ENCODE assay signal across 14 cellular contexts in genomic region chr10:85542149-85542548, GRCh38.
DNase-seq lines count a peak whose midpoint lies in the region; ATAC-seq and TF ChIP-seq lines count a peak whose summit lies in the region.
"Had no signal": no experiment of that assay in that cellular context is flagged by ENCODE, and none has a peak within 500 bp of the region (broad histone marks: within the 10 kb centered on the region; RNA-seq: fewer than 3 reads in every experiment).

No MANE protein-coding gene starts in this region.

- H3K27me3 ChIP-seq in WERI-Rb-1 (ENCODE audit: insufficient read depth, low read depth, severe bottlenecking) = no peaks in the 10 kb centered on the region
- peaks cover 0 to 5% of the 10 kb centered on the region in 2 experiments for H3K27me3 ChIP-seq in mesenchymal stem cell (ENCODE audit: control insufficient read depth in 1 of 2, insufficient read depth in 1 of 2, low read length in 2 of 2)
- H3K27me3 ChIP-seq in trophoblast cell (ENCODE audit: insufficient read depth, low read length) = no peaks in the 10 kb centered on the region
- no peaks in the 10 kb centered on the region for H3K27me3 ChIP-seq in H7 (ENCODE audit: control insufficient read depth, insufficient read depth, low read length)
- H3K27me3 ChIP-seq: BE2C had no signal

- H3K36me3 ChIP-seq in WERI-Rb-1 (no peaks in the 10 kb centered on the region), mesenchymal stem cell (ENCODE audit: control insufficient read depth in 1 of 2, insufficient read depth in 2 of 2, low read depth in 1 of 2, low read length in 2 of 2) (no peaks in the 10 kb centered on the region), trophoblast cell (ENCODE audit: control insufficient read depth in 1 of 2, insufficient read depth in 2 of 2, low read length in 2 of 2) (no peaks in the 10 kb centered on the region), H7 (replicated peaks; ENCODE audit: control insufficient read depth, insufficient read depth, low read length) (no peaks in the 10 kb centered on the region)
- H3K36me3 ChIP-seq: BE2C, HAP-1 had no signal

- no peaks in the 10 kb centered on the region for H3K79me2 ChIP-seq in trophoblast cell (ENCODE audit: control insufficient read depth, insufficient read depth, low read length, poor library complexity)

- H2AK5ac ChIP-seq in mesenchymal stem cell (ENCODE audit: low read length, severe bottlenecking) (no peak overlapping the region), trophoblast cell (ENCODE audit: low read length) (no peak overlapping the region)

- H3K18ac ChIP-seq in mesenchymal stem cell (ENCODE audit: low read depth in 1 of 2, low read length in 2 of 2) (peak overlapping the region; percentile 16 to 77), trophoblast cell (ENCODE audit: low read length) (no peak overlapping the region)

- H3K4me3 ChIP-seq in WERI-Rb-1 (ENCODE audit: low read depth, low read length) (no peak overlapping the region), mesenchymal stem cell (ENCODE audit: insufficient read depth in 1 of 2, low read depth in 1 of 2, low read length in 2 of 2) (no peak overlapping the region), trophoblast cell (ENCODE audit: low read depth, low read length) (no peak overlapping the region), H7 (ENCODE audit: insufficient read depth, low read depth, low read length) (no peak overlapping the region)
- H3K4me3 ChIP-seq: A549, GM23338, HAP-1 had no signal

- H3K23ac ChIP-seq in mesenchymal stem cell (ENCODE audit: low read length in 2 of 2) = no peak overlapping the region
- H3K23ac ChIP-seq in trophoblast cell (ENCODE audit: low read length) = no peak overlapping the region

- no peaks in the 10 kb centered on the region for H3K4me1 ChIP-seq in mesenchymal stem cell (ENCODE audit: control insufficient read depth, insufficient read depth, low read depth, low read length)
- H3K4me1 ChIP-seq in trophoblast cell (ENCODE audit: control insufficient read depth in 1 of 2, insufficient read depth in 2 of 2, low read length in 2 of 2) = peaks cover 4 to 12% of the 10 kb centered on the region in 2 experiments
- H3K4me1 ChIP-seq: A549, BE2C, HAP-1 had no signal

- no peak overlapping the region for H3K27ac ChIP-seq in WERI-Rb-1
- H3K27ac ChIP-seq in mesenchymal stem cell (ENCODE audit: low read length, poor library complexity, severe bottlenecking) = no peak overlapping the region
- H3K27ac ChIP-seq in trophoblast cell (ENCODE audit: low read depth, low read length) = no peak overlapping the region
- H3K27ac ChIP-seq: A549, C4-2B had no signal

- no peaks in the 10 kb centered on the region for H3K79me1 ChIP-seq in mesenchymal stem cell (replicated peaks; ENCODE audit: low read length, poor library complexity, severe bottlenecking)
- peaks cover 3% of the 10 kb centered on the region for H3K79me1 ChIP-seq in trophoblast cell (ENCODE audit: low read length)

- H4K91ac ChIP-seq in mesenchymal stem cell (ENCODE audit: low read length) (no peak overlapping the region), trophoblast cell (ENCODE audit: low read depth, low read length) (no peak overlapping the region)

- TF ChIP-seq CTCF in WERI-Rb-1 (IDR thresholded peaks at IDR 0.05; ENCODE audit: low read depth, low read length) = no peak

- H3K9me3 ChIP-seq in WERI-Rb-1 (ENCODE audit: severe bottlenecking) = no peaks in the 10 kb centered on the region
- peaks cover under 1% of the 10 kb centered on the region for H3K9me3 ChIP-seq in mesenchymal stem cell (ENCODE audit: control insufficient read depth, low read length)
- no peaks in the 10 kb centered on the region for H3K9me3 ChIP-seq in trophoblast cell (ENCODE audit: insufficient read depth, low read depth, low read length)
- H3K9me3 ChIP-seq: A549, BE2C, HAP-1 had no signal

- no peak for ATAC-seq in HG03439 (IDR thresholded peaks at IDR 0.05; ENCODE audit: unreplicated experiment)
- ATAC-seq: A549, GM23338 had no signal

- H4K8ac ChIP-seq in mesenchymal stem cell (ENCODE audit: low read length) (peak overlapping the region; percentile 27), trophoblast cell (ENCODE audit: low read depth, low read length) (no peak overlapping the region)

- H2BK12ac ChIP-seq in mesenchymal stem cell (ENCODE audit: low read length in 2 of 2) = peak overlapping the region in 1 of 2 experiments; percentile 54
- no peak overlapping the region for H2BK12ac ChIP-seq in trophoblast cell (ENCODE audit: low read length)

- H2BK15ac ChIP-seq in mesenchymal stem cell (ENCODE audit: low read depth, poor library complexity, severe bottlenecking) = no peak overlapping the region

- H3K4me2 ChIP-seq in mesenchymal stem cell (ENCODE audit: low read length, poor library complexity, severe bottlenecking) (peak overlapping the region; percentile 31), trophoblast cell (ENCODE audit: low read length) (no peak overlapping the region)
- H3K4me2 ChIP-seq: A549, GM23338 had no signal

- H2AFZ ChIP-seq in mesenchymal stem cell (ENCODE audit: low read depth, low read length) (no peak overlapping the region), trophoblast cell (ENCODE audit: insufficient read depth, low read length, poor library complexity) (no peak overlapping the region)
- H2AFZ ChIP-seq: GM23338 had no signal

- DNase-seq in NCI-H510A (lab: John Stamatoyannopoulos, UW) = peak; percentile 24
- DNase-seq in WERI-Rb-1 = peak; percentile 15
- peak; percentile 30 for DNase-seq in mesenchymal stem cell
- DNase-seq in trophoblast cell = peak; percentile 79 to 84
- no peak for DNase-seq in NCI-H524 (lab: John Stamatoyannopoulos, UW)
- DNase-seq in H7 = no peak
- DNase-seq: BE2C; CD4-positive, alpha-beta memory T cell; DMS79 had no signal

- H2BK120ac ChIP-seq in mesenchymal stem cell (ENCODE audit: low read depth, low read length) (no peak overlapping the region), trophoblast cell (ENCODE audit: insufficient read depth, low read length, poor library complexity) (no peak overlapping the region)

- H3K14ac ChIP-seq in mesenchymal stem cell (ENCODE audit: low read length in 2 of 2) (peak overlapping the region in 1 of 2 experiments; percentile 77), trophoblast cell (ENCODE audit: low read length) (no peak overlapping the region)

- H3K9ac ChIP-seq in mesenchymal stem cell (ENCODE audit: low read length) (no peak overlapping the region), trophoblast cell (ENCODE audit: low read length) (no peak overlapping the region)

- H3K4ac ChIP-seq in mesenchymal stem cell (ENCODE audit: low read depth in 1 of 2, low read length in 2 of 2) (peak overlapping the region in 1 of 2 experiments; percentile 30), trophoblast cell (ENCODE audit: low read depth, low read length) (no peak overlapping the region)

- H4K12ac ChIP-seq in trophoblast cell (ENCODE audit: low read depth, low read length) = no peak overlapping the region

- no peak overlapping the region for H2BK5ac ChIP-seq in mesenchymal stem cell (ENCODE audit: low read depth, low read length, poor library complexity, severe bottlenecking)
- H2BK5ac ChIP-seq in trophoblast cell (ENCODE audit: low read depth, low read length, poor library complexity) = no peak overlapping the region

- 21% methylated on average over 6 of the region's 6 CpGs for WGBS in mesenchymal stem cell
- no CpG with 5 or more reads among the region's 6 CpGs for WGBS in trophoblast cell (ENCODE audit: extremely low coverage, insufficient coverage, insufficient read length)

Comparison
In these comparisons a context has a peak if more than half of its experiments do, and no peak if none do; other contexts are left out.
1. DNase-seq: peak in NCI-H510A (single experiment), WERI-Rb-1 (single experiment), mesenchymal stem cell (single experiment) and trophoblast cell (2 of 2); none in NCI-H524 (0 of 2) and H7 (single experiment).